ENCODE assay signal across 36 cellular contexts in genomic region chr11:17533341-17533740, GRCh38. TPM values are rescaled to one million over a fixed set of nuclear protein-coding genes. Genes with fewer than 3 reads are reported as not detected.
"Had no signal": no experiment of that assay in that cellular context is flagged by ENCODE, and none has a peak within 500 bp of the region (broad histone marks: within the 10 kb centered on the region; RNA-seq: fewer than 3 reads in every experiment).

No MANE protein-coding gene starts in this region.

- H3K36me3 Mint-ChIP-seq: immature natural killer cell, mesothelial cell of epicardium, naive B cell had no signal

- H3K4me3 ChIP-seq: colonic mucosa, esophagus squamous epithelium, gastrocnemius medialis, heart right ventricle, left lung, lower lobe of right lung, mucosa of descending colon had no signal

- H3K36me3 ChIP-seq: colonic mucosa, esophagus squamous epithelium, gastrocnemius medialis, heart right ventricle, left lung, lower lobe of right lung had no signal

- H3K9me3 ChIP-seq: colonic mucosa, esophagus squamous epithelium, gastrocnemius medialis, heart right ventricle, left lung, lower lobe of right lung, mucosa of descending colon had no signal

- H3K27ac Mint-ChIP-seq: dendritic cell treated with granulocyte-macrophage colony-stimulating factor and Interleukin-4, amounts not matched to agents 40 ng/mL and 50 ng/mL, for 4 days; effector memory CD8-positive, alpha-beta T cell; endodermal cell; immature natural killer cell; mesothelial cell of epicardium; naive B cell had no signal

- H3K4me1 Mint-ChIP-seq: immature natural killer cell, mesothelial cell of epicardium, naive B cell had no signal

- H3K9me3 Mint-ChIP-seq: dendritic cell treated with granulocyte-macrophage colony-stimulating factor and Interleukin-4, amounts not matched to agents 40 ng/mL and 50 ng/mL, for 4 days; effector memory CD8-positive, alpha-beta T cell; endodermal cell; immature natural killer cell; mesothelial cell of epicardium; naive B cell had no signal

- H3K4me1 ChIP-seq: colonic mucosa, esophagus squamous epithelium, gastrocnemius medialis, left lung, lower lobe of right lung had no signal

- DNase-seq: colonic mucosa; cortex of kidney; effector CD8-positive, alpha-beta T cell; effector memory CD8-positive, alpha-beta T cell; erythroblast; esophagus squamous epithelium; foreskin fibroblast; foreskin melanocyte; gastrocnemius medialis; glutamatergic neuron; head of caudate nucleus; heart right ventricle; hypothalamus; immature natural killer cell; islet precursor cell; kidney; kidney glomerular epithelial cell; left cardiac atrium; left lung; left ventricle myocardium superior; lower lobe of right lung; mesenchymal stem cell; mucosa of descending colon; naive B cell had no signal

- H3K27ac ChIP-seq: colonic mucosa, epithelial cell of prostate, esophagus squamous epithelium, gastrocnemius medialis, heart right ventricle, left lung, lower lobe of right lung had no signal

- H3K4me3 Mint-ChIP-seq: dendritic cell treated with granulocyte-macrophage colony-stimulating factor and Interleukin-4, amounts not matched to agents 40 ng/mL and 50 ng/mL, for 4 days; effector memory CD8-positive, alpha-beta T cell; endodermal cell; immature natural killer cell; mesothelial cell of epicardium; naive B cell had no signal

- H3K27me3 ChIP-seq: colonic mucosa had no signal

- FAIRE-seq: endometrium, kidney had no signal

- ATAC-seq: effector memory CD8-positive, alpha-beta T cell; esophagus mucosa; gastrocnemius medialis; heart right ventricle; left cardiac atrium; left lung; left ventricle myocardium superior; lower lobe of right lung; mucosa of descending colon had no signal

RNA-seq across cellular contexts. Expression of gene USH1C, which starts 10.9 kb away (rescaled TPM):
- total RNA-seq: dermis microvascular lymphatic vessel endothelial cell, esophagus squamous epithelium, glomerular endothelial cell, lung microvascular endothelial cell, myocyte had no signal
- polyA plus RNA-seq: immature natural killer cell had no signal

RNA-seq across cellular contexts. Expression of gene OTOG, which starts 13.7 kb away (rescaled TPM):
- total RNA-seq: colonic mucosa, dermis microvascular lymphatic vessel endothelial cell, esophagus mucosa, esophagus squamous epithelium, gastrocnemius medialis, glomerular endothelial cell, heart right ventricle, left cardiac atrium, left lung, left ventricle myocardium superior, lower leg skin, lower lobe of right lung, lung microvascular endothelial cell, mesenteric fat pad had no signal
- polyA plus RNA-seq: heart right ventricle, immature natural killer cell had no signal

RNA-seq across cellular contexts. Expression of gene ABCC8, which starts 56.7 kb away (rescaled TPM):
- total RNA-seq: dermis microvascular lymphatic vessel endothelial cell, esophagus mucosa, glomerular endothelial cell, lung microvascular endothelial cell, mesothelial cell of epicardium, myocyte had no signal
- polyA plus RNA-seq: immature natural killer cell had no signal
